19 cellular contexts compared by ENCODE assay signal in the genomic region with DNA sequence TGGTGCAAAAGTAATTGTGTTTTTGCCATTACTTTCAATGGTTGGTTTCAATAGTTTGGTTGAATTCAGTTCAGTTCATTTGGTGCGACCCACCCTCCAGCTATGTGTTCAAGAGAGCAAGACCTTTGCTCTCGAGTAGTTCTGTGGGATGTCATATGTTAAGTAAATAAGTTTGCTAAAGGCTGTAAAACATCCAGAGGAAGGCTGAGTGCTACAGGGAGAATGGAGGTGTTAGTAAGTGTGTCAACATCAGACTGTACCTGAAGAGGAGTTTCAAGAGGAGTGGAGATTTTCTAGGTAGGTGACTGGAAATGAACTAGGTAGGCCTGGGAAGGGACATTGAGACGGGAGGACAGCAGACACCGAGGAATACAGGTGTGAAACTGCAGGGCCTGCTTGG.
"Had no signal": no experiment of that assay in that cellular context is flagged by ENCODE, and none has a peak within 500 bp of the region (broad histone marks: within the 10 kb centered on the region; RNA-seq: fewer than 3 reads in every experiment).

No MANE protein-coding gene starts in this region.

- DNase-seq: effector CD4-positive, alpha-beta T cell; heart left ventricle; hypothalamus; left ventricle myocardium inferior; lower lobe of right lung; naive B cell; psoas muscle; retina; stimulated activated CD4-positive, alpha-beta T cell treated with anti-CD3 and anti-CD28 coated beads, Interleukin-2, amount 100 ng/mL, for 24 hours; stimulated activated CD4-positive, alpha-beta T cell treated with anti-CD3 and anti-CD28 coated beads, Interleukin-4, amount 100 ng/mL, for 4 hours; stimulated activated naive B cell treated with anti-CD40 and anti-IgM and Interleukin-4, amounts not matched to agents 10 μg/mL and 1 μg/mL and 100 μg/mL, for 72 hours; stimulated activated naive CD8-positive, alpha-beta T cell treated with anti-CD3 and anti-CD28 coated beads, Interleukin-15, amount 100 ng/mL, for 72 hours; testis had no signal

- H3K9me3 Mint-ChIP-seq: mesothelial cell of epicardium; naive B cell; nephron; stimulated activated naive CD8-positive, alpha-beta T cell treated with anti-CD3 and anti-CD28 coated beads, Interleukin-15, amount 100 ng/mL, for 72 hours had no signal

- H3K4me3 Mint-ChIP-seq: memory B cell; mesothelial cell of epicardium; naive B cell; nephron; stimulated activated naive B cell treated with anti-CD40 and anti-IgM and Interleukin-4, amounts not matched to agents 10 μg/mL and 1 μg/mL and 100 μg/mL, for 72 hours; stimulated activated naive CD8-positive, alpha-beta T cell treated with anti-CD3 and anti-CD28 coated beads, Interleukin-15, amount 100 ng/mL, for 72 hours had no signal

- H3K4me3 ChIP-seq: coronary artery, heart left ventricle, left ventricle myocardium inferior, lower lobe of right lung, psoas muscle, testis, tibial nerve had no signal

- H3K27ac ChIP-seq: coronary artery, heart left ventricle, left ventricle myocardium inferior, lower lobe of right lung, psoas muscle, testis, tibial nerve had no signal

- H3K36me3 Mint-ChIP-seq: memory B cell; mesothelial cell of epicardium; naive B cell; stimulated activated naive B cell treated with anti-CD40 and anti-IgM and Interleukin-4, amounts not matched to agents 10 μg/mL and 1 μg/mL and 100 μg/mL, for 72 hours had no signal

- H3K4me1 ChIP-seq: heart left ventricle, left ventricle myocardium inferior, lower lobe of right lung, psoas muscle, testis, tibial nerve had no signal

- H3K27ac Mint-ChIP-seq: memory B cell; mesothelial cell of epicardium; naive B cell; nephron; stimulated activated naive B cell treated with anti-CD40 and anti-IgM and Interleukin-4, amounts not matched to agents 10 μg/mL and 1 μg/mL and 100 μg/mL, for 72 hours had no signal

- H3K27me3 ChIP-seq: testis, tibial nerve had no signal

- H3K36me3 ChIP-seq: heart left ventricle, left ventricle myocardium inferior, lower lobe of right lung, tibial nerve had no signal

- H3K4me1 Mint-ChIP-seq: memory B cell; mesothelial cell of epicardium; nephron; stimulated activated naive B cell treated with anti-CD40 and anti-IgM and Interleukin-4, amounts not matched to agents 10 μg/mL and 1 μg/mL and 100 μg/mL, for 72 hours; stimulated activated naive CD8-positive, alpha-beta T cell treated with anti-CD3 and anti-CD28 coated beads, Interleukin-15, amount 100 ng/mL, for 72 hours had no signal

- H3K9me3 ChIP-seq: heart left ventricle, left ventricle myocardium inferior, lower lobe of right lung, psoas muscle, testis, tibial nerve had no signal

- ATAC-seq: heart left ventricle; psoas muscle; sciatic nerve; stimulated activated naive B cell treated with anti-CD40 and anti-IgM and Interleukin-4, amounts not matched to agents 10 μg/mL and 1 μg/mL and 100 μg/mL, for 72 hours; stimulated activated naive CD8-positive, alpha-beta T cell treated with anti-CD3 and anti-CD28 coated beads, Interleukin-15, amount 100 ng/mL, for 72 hours had no signal
